15 cellular contexts compared by ENCODE assay signal in the genomic region with DNA sequence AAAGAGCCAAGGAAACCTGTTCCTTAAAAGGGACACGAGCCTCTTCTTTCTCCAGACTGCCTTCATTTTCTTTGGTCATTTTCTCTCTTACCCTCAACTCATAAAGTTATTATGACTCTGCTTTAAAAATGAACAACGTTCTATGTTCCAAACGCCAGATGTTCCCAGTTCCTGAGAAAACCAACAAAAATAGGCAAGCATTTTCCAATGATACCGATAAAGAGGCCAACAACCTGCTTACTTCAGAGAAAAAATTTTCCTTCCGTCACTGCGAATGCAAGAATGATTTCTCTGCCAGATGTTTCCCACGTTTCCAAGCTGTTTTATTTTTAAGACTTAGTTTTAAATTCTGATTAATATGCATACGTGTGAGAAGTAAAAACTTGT. TPM values are rescaled to one million over a fixed set of nuclear protein-coding genes. Genes with fewer than 3 reads are reported as not detected.
A peak's percentile ranks its signal among the peaks of the same experiment; 100 is the strongest.
DNase-seq lines count a peak whose midpoint lies in the region; TF ChIP-seq lines count a peak whose summit lies in the region.
"Had no signal": no experiment of that assay in that cellular context is flagged by ENCODE, and none has a peak within 500 bp of the region (broad histone marks: within the 10 kb centered on the region; RNA-seq: fewer than 3 reads in every experiment).

No MANE protein-coding gene starts in this region.

- H3K23ac ChIP-seq in mesenchymal stem cell (ENCODE audit: low read length in 2 of 2) = no peak overlapping the region

- H3K4me1 ChIP-seq in HUES6 (ENCODE audit: control insufficient read depth, insufficient read depth, low read length) = peaks cover 12% of the 10 kb centered on the region; the same call in 1 of the 2 replicates
- no peaks in the 10 kb centered on the region for H3K4me1 ChIP-seq in duodenal mucosa (ENCODE audit: control insufficient read depth in 1 of 2, insufficient read depth in 2 of 2, low read length in 2 of 2)
- peaks cover 16% of the 10 kb centered on the region for H3K4me1 ChIP-seq in mesenchymal stem cell (ENCODE audit: control insufficient read depth, insufficient read depth, low read depth, low read length)
- H3K4me1 ChIP-seq in subcutaneous abdominal adipose tissue (ENCODE audit: control insufficient read depth in 5 of 5, insufficient read depth in 5 of 5, low read length in 5 of 5) = peaks cover 3 to 16% (median 12%) of the 10 kb centered on the region in 5 donors
- H3K4me1 ChIP-seq in adrenal gland (replicated peaks in 1 of 2) = no peaks in the 10 kb centered on the region

- H2BK5ac ChIP-seq in mesenchymal stem cell (ENCODE audit: low read depth, low read length, poor library complexity, severe bottlenecking) = no peak overlapping the region

- WGBS in mesenchymal stem cell = 36% methylated on average over 5 of the region's 8 CpGs
- 36 to 50% (median 44%) methylated on average over 8 of the region's 8 CpGs for WGBS in adrenal gland, 4 donors

- H4K91ac ChIP-seq in mesenchymal stem cell (ENCODE audit: low read length) = no peak overlapping the region

- no peak overlapping the region for H2BK15ac ChIP-seq in mesenchymal stem cell (ENCODE audit: low read depth, poor library complexity, severe bottlenecking)

- H3K4me3 ChIP-seq in HUES6 (ENCODE audit: low read depth, low read length) (peak overlapping the region; percentile 71), duodenal mucosa (ENCODE audit: low read depth in 1 of 2, low read length in 2 of 2) (peak overlapping the region in 1 of 2 donors; percentile 57), mesenchymal stem cell (ENCODE audit: insufficient read depth in 1 of 2, low read depth in 1 of 2, low read length in 2 of 2) (peak overlapping the region in 1 of 2 experiments; percentile 75), subcutaneous abdominal adipose tissue (ENCODE audit: low read depth in 1 of 5, low read length in 5 of 5) (peak overlapping the region in 4 of 5 donors; percentile 57 to 65 (median 60)), adrenal gland (no peak overlapping the region)
- H3K4me3 ChIP-seq: mucosa of descending colon, PC-9 had no signal

- intact Hi-C loops in adrenal gland (cut with DNase I) = no loop called here

- H2BK12ac ChIP-seq in mesenchymal stem cell (ENCODE audit: low read length in 2 of 2) = no peak overlapping the region

- no peaks in the 10 kb centered on the region for H3K79me1 ChIP-seq in mesenchymal stem cell (replicated peaks; ENCODE audit: low read length, poor library complexity, severe bottlenecking)

- H3K36me3 ChIP-seq in HUES6 (ENCODE audit: control insufficient read depth, insufficient read depth, low read length) (no peaks in the 10 kb centered on the region), duodenal mucosa (ENCODE audit: control insufficient read depth in 1 of 2, insufficient read depth in 2 of 2, low read length in 2 of 2) (no peaks in the 10 kb centered on the region), mesenchymal stem cell (ENCODE audit: control insufficient read depth in 1 of 2, insufficient read depth in 2 of 2, low read depth in 1 of 2, low read length in 2 of 2) (no peaks in the 10 kb centered on the region), subcutaneous abdominal adipose tissue (ENCODE audit: control insufficient read depth in 5 of 5, insufficient read depth in 5 of 5, low read length in 5 of 5) (no peaks in the 10 kb centered on the region), adrenal gland (replicated peaks in 1 of 2) (no peaks in the 10 kb centered on the region)

- no peak overlapping the region for H3K4ac ChIP-seq in mesenchymal stem cell (ENCODE audit: low read depth in 1 of 2, low read length in 2 of 2)

- DNase-seq in mesenchymal stem cell = no peak
- DNase-seq in inferior parietal cortex (ENCODE audit: extremely low spot score) = no peak
- DNase-seq in adrenal gland = no peak
- DNase-seq in NCI-H1436 (lab: John Stamatoyannopoulos, UW) = no peak
- DNase-seq in stimulated activated CD8-positive, alpha-beta memory T cell treated with anti-CD3 and anti-CD28 coated beads, Interleukin-4, amount 100 ng/mL, for 48 hours = no peak
- DNase-seq: activated CD4-positive, alpha-beta memory T cell treated with anti-CD3 and anti-CD28 coated beads, Interleukin-2, amount 10 ng/mL, durations not matched to agents 7 days and 5 days; activated naive CD4-positive, alpha-beta T cell treated with anti-CD3 and anti-CD28 coated beads, Interleukin-2, amount 10 ng/mL, durations not matched to agents 7 days and 5 days; C1 segment of cervical spinal cord; dermis blood vessel endothelial cell; PC-9; T-helper 17 cell had no signal

- TF ChIP-seq POLR2A in adrenal gland (IDR thresholded peaks at IDR 0.05) = no peak

- no peak overlapping the region for H3K14ac ChIP-seq in mesenchymal stem cell (ENCODE audit: low read length in 2 of 2)

- peaks cover 49% of the 10 kb centered on the region for H3K27me3 ChIP-seq in HUES6 (ENCODE audit: control insufficient read depth, insufficient read depth, low read length)
- peaks cover 0 to 26% of the 10 kb centered on the region in 2 donors for H3K27me3 ChIP-seq in duodenal mucosa (ENCODE audit: control insufficient read depth in 1 of 2, insufficient read depth in 2 of 2, low read length in 2 of 2)
- H3K27me3 ChIP-seq in mesenchymal stem cell (ENCODE audit: control insufficient read depth in 1 of 2, insufficient read depth in 1 of 2, low read length in 2 of 2) = peaks cover 37 to 39% of the 10 kb centered on the region in 2 experiments
- H3K27me3 ChIP-seq in subcutaneous abdominal adipose tissue (ENCODE audit: control insufficient read depth in 5 of 5, insufficient read depth in 4 of 5, low read length in 5 of 5) = peaks cover 8 to 22% (median 14%) of the 10 kb centered on the region in 5 donors
- peaks cover 18% of the 10 kb centered on the region for H3K27me3 ChIP-seq in adrenal gland

- no peak for TF ChIP-seq CTCF in adrenal gland (IDR thresholded peaks at IDR 0.05)

- H2BK120ac ChIP-seq in mesenchymal stem cell (ENCODE audit: low read depth, low read length) = no peak overlapping the region

- H2AFZ ChIP-seq in mesenchymal stem cell (ENCODE audit: low read depth, low read length) = no peak overlapping the region
- H2AFZ ChIP-seq: PC-9 had no signal

- H3K9ac ChIP-seq in HUES6 (ENCODE audit: low read length) (no peak overlapping the region), duodenal mucosa (ENCODE audit: low read depth in 1 of 2, low read length in 2 of 2) (no peak overlapping the region), mesenchymal stem cell (ENCODE audit: low read length) (no peak overlapping the region), subcutaneous abdominal adipose tissue (ENCODE audit: low read length in 5 of 5) (no peak overlapping the region)

- no peak overlapping the region for H4K8ac ChIP-seq in mesenchymal stem cell (ENCODE audit: low read length)

- H3K9me3 ChIP-seq in HUES6 (ENCODE audit: control insufficient read depth, insufficient read depth, low read depth, low read length) = peaks cover 6% of the 10 kb centered on the region; the same call in 1 of the 2 replicates
- H3K9me3 ChIP-seq in duodenal mucosa (ENCODE audit: control insufficient read depth in 1 of 2, low read length in 2 of 2) = peaks cover 0 to 8% of the 10 kb centered on the region in 2 donors
- H3K9me3 ChIP-seq in mesenchymal stem cell (ENCODE audit: control insufficient read depth, low read length) = peaks cover 4% of the 10 kb centered on the region
- peaks cover 0 to 2% (median 0%) of the 10 kb centered on the region in 5 donors for H3K9me3 ChIP-seq in subcutaneous abdominal adipose tissue (ENCODE audit: control insufficient read depth in 5 of 5, low read length in 5 of 5)
- H3K9me3 ChIP-seq in adrenal gland (replicated peaks in 1 of 3) = no peaks in the 10 kb centered on the region
- H3K9me3 ChIP-seq: mucosa of descending colon had no signal

- H3K18ac ChIP-seq in mesenchymal stem cell (ENCODE audit: low read depth in 1 of 2, low read length in 2 of 2) = no peak overlapping the region

- H3K4me2 ChIP-seq in mesenchymal stem cell (ENCODE audit: low read length, poor library complexity, severe bottlenecking) = peak overlapping the region; percentile 98
- H3K4me2 ChIP-seq: PC-9 had no signal

- no peak overlapping the region for H2AK5ac ChIP-seq in mesenchymal stem cell (ENCODE audit: low read length, severe bottlenecking)

- H3K27ac ChIP-seq in HUES6 (ENCODE audit: low read depth, low read length) (no peak overlapping the region), duodenal mucosa (ENCODE audit: low read depth, low read length) (peak overlapping the region; percentile 10), mesenchymal stem cell (ENCODE audit: low read length, poor library complexity, severe bottlenecking) (no peak overlapping the region), subcutaneous abdominal adipose tissue (ENCODE audit: low read depth, low read length) (no peak overlapping the region), adrenal gland (no peak overlapping the region)
- H3K27ac ChIP-seq: PC-9 had no signal

RNA-seq across cellular contexts. Expression of a gene that starts 0.3 kb away (rescaled TPM):
- 0.12 TPM for polyA plus RNA-seq in mesenchymal stem cell (2013, experiment 1 of 2)
- 0.18 TPM for polyA plus RNA-seq in mesenchymal stem cell (2013, experiment 2 of 2)
- total RNA-seq in adrenal gland = under 1 TPM in 7 of 8 donors, not detected in 1; 0.32 to 0.78 (median 0.55) TPM
- under 1 TPM; 0.24 to 0.61 (median 0.26) TPM for polyA plus RNA-seq in adrenal gland
- total RNA-seq: activated CD4-positive, alpha-beta memory T cell treated with anti-CD3 and anti-CD28 coated beads, Interleukin-2, amount 10 ng/mL, durations not matched to agents 7 days and 5 days; PC-9 had no signal

Comparison
In these comparisons a context has a peak if more than half of its experiments do, and no peak if none do; other contexts are left out.
1. H3K4me3 ChIP-seq: peak in HUES6 (single experiment) and subcutaneous abdominal adipose tissue (4 of 5); none in adrenal gland (0 of 4).